ENCODE assay signal across 7 cellular contexts in genomic region chr5:17203329-17204132, GRCh38. TPM values are rescaled to one million over a fixed set of nuclear protein-coding genes. Genes with fewer than 3 reads are reported as not detected.
DNase-seq lines count a peak whose midpoint lies in the region; ATAC-seq and TF ChIP-seq lines count a peak whose summit lies in the region.

No MANE protein-coding gene starts in this region.

- H3K4me1 ChIP-seq in HCT116 (ENCODE audit: control insufficient read depth in 1 of 2, insufficient read depth in 2 of 2, low read length in 2 of 2) (no peaks in the 10 kb centered on the region), esophagus muscularis mucosa (no peaks in the 10 kb centered on the region)

- TF ChIP-seq POLR2A in HCT116 (IDR thresholded peaks at IDR 0.05; ENCODE audit: borderline replicate concordance, extremely low read depth, insufficient read depth, insufficient read length) (no peak), esophagus muscularis mucosa (IDR thresholded peaks at IDR 0.05; ENCODE audit: low read depth) (no peak)

- H3K9me3 Mint-ChIP-seq in nephron = peaks cover 1% of the 10 kb centered on the region

- no peak overlapping the region for H3K27ac ChIP-seq in HCT116 (ENCODE audit: low read depth, low read length)
- no peak overlapping the region for H3K27ac ChIP-seq in esophagus muscularis mucosa (replicated peaks in 1 of 4)

- CTCF ChIA-PET in HCT116 (lab: Charles Lee) = interaction anchor here (0.7 to 2.5 kb wide), 11 partner anchors 10 to 1042 kb away, joined by 3 to 13 read pairs (median 5); no protein-coding TSS in a partner anchor

- WGBS in esophagus muscularis mucosa = 33% methylated on average over 10 of the region's 10 CpGs

- H3K4me3 Mint-ChIP-seq in nephron = no peak overlapping the region

- H3K9me2 ChIP-seq in HCT116 (ENCODE audit: insufficient read depth) = no peaks in the 10 kb centered on the region

- H3K79me2 ChIP-seq in HCT116 (ENCODE audit: insufficient read depth, low read length) = no peaks in the 10 kb centered on the region

- no peaks in the 10 kb centered on the region for H3K36me3 ChIP-seq in HCT116 (ENCODE audit: control insufficient read depth in 1 of 2, insufficient read depth in 2 of 2, low read length in 2 of 2)
- no peaks in the 10 kb centered on the region for H3K36me3 ChIP-seq in esophagus muscularis mucosa

- no peak overlapping the region for H3K27ac Mint-ChIP-seq in nephron

- H3K4me1 Mint-ChIP-seq in nephron = peaks cover 5% of the 10 kb centered on the region

- POLR2A ChIA-PET in HCT116 (lab: Charles Lee) = no interaction called here

- RAD21 ChIA-PET in HCT116 (lab: Charles Lee; ENCODE audit: low non-redundant PET in 1 of 2, low total read pairs in 2 of 2, uncharacterized antibody in 2 of 2, unreplicated experiment in 2 of 2) = no interaction called here

- H3K27me3 ChIP-seq in HCT116 (ENCODE audit: insufficient read depth, low read length) (peaks cover 9% of the 10 kb centered on the region; the same call in 1 of the 2 replicates), esophagus muscularis mucosa (peaks cover 0 to 39% (median 0%) of the 10 kb centered on the region in 4 donors)

- H4K20me1 ChIP-seq in HCT116 (ENCODE audit: insufficient read depth) = no peaks in the 10 kb centered on the region

- peak; percentile 51 for TF ChIP-seq CTCF in GM12874 (IDR thresholded peaks at IDR 0.05; ENCODE audit: insufficient read depth, low read depth, low read length)
- peak; percentile 25 to 71 (median 50); a peak in 5 of 6 replicates for TF ChIP-seq CTCF in HCT116 (IDR thresholded peaks at IDR 0.05 in 2 of 3, conservative IDR thresholded peaks at IDR 0.05 in 1 of 3; ENCODE audit: borderline replicate concordance in 1 of 3, insufficient read depth in 1 of 3, low read depth in 2 of 3, low read length in 2 of 3)
- peak; percentile 54 to 80 (median 72) for TF ChIP-seq CTCF in esophagus muscularis mucosa (IDR thresholded peaks at IDR 0.05)
- peak; percentile 73 to 79 (median 74) for TF ChIP-seq CTCF in nephron (IDR thresholded peaks at IDR 0.05; ENCODE audit: unreplicated experiment in 3 of 3)

- BruUV-seq in HCT116 (replicated peaks; lab: Mats Ljungman, UMichigan) = no TSS peak

- in situ Hi-C loops in SK-MEL-5 (cut with HindIII; ENCODE audit: low pct_unique_long_range_greater_than_20kb, low sequenced_read_pairs) = no loop called here

- H3K9ac ChIP-seq in HCT116 (ENCODE audit: low read length) = no peak overlapping the region

- H3K27me3 Mint-ChIP-seq in nephron (ENCODE audit: low read depth) = peaks cover 13% of the 10 kb centered on the region

- H3K4me3 ChIP-seq in HCT116 (replicated peaks in 1 of 2; ENCODE audit: low read depth in 1 of 2, low read length in 2 of 2) = no peak overlapping the region
- H3K4me3 ChIP-seq in esophagus muscularis mucosa = no peak overlapping the region

- H3K4me2 ChIP-seq in HCT116 (ENCODE audit: low read length) = peak overlapping the region; percentile 24; the same call in 1 of the 2 replicates

- intact Hi-C loops in HCT116 (cut with micrococcal nuclease) (loop anchor here (1.0 to 5.0 kb wide), 3 partner anchors 513 to 715 kb away; no protein-coding TSS in a partner anchor), esophagus muscularis mucosa (cut with DNase I) (no loop called here)

- DNase-seq in HCT116 (ENCODE audit: low read depth, low spot score) = peak; percentile 53
- DNase-seq in NCI-H1048 (lab: John Stamatoyannopoulos, UW) = peak; percentile 28
- peak; percentile 88 for DNase-seq in SK-MEL-5 (ENCODE audit: low read depth, low spot score)
- no peak for DNase-seq in esophagus muscularis mucosa (ENCODE audit: extremely low spot score)
- DNase-seq in T-helper 9 cell = no peak

- H3K9me3 ChIP-seq in HCT116 (ENCODE audit: control insufficient read depth in 1 of 2, insufficient read depth in 1 of 2, low read depth in 1 of 2, low read length in 2 of 2) = no peaks in the 10 kb centered on the region
- no peaks in the 10 kb centered on the region for H3K9me3 ChIP-seq in esophagus muscularis mucosa

- peak; percentile 69 for TF ChIP-seq RAD21 in HCT116 (IDR thresholded peaks at IDR 0.05; ENCODE audit: low read depth)

- peak; percentile 93 for ATAC-seq in HCT116

- TF ChIP-seq EP300 in esophagus muscularis mucosa (IDR thresholded peaks at IDR 0.05) = no peak

- H2AFZ ChIP-seq in HCT116 (ENCODE audit: low read depth, low read length, poor library complexity, severe bottlenecking) = no peak overlapping the region

- H3K36me3 Mint-ChIP-seq in nephron (ENCODE audit: low read depth) = peaks cover 1% of the 10 kb centered on the region

TF ChIP-seq in HCT116, 20 proteins besides CTCF, POLR2A, EP300 and RAD21:
- TF ChIP-seq ZNF274 (IDR thresholded peaks at IDR 0.05; ENCODE audit: low read depth, low read length) = no peak

RNA-seq across cellular contexts. Expression of gene BASP1, which starts 13.9 kb away (rescaled TPM):
- total RNA-seq in HCT116 (2021; ENCODE audit: unreplicated experiment) = 0.34 TPM
- polyA plus RNA-seq in HCT116 (2012) = 0.06 TPM in 1 of 2 replicates, not detected in the other
- total RNA-seq in SK-MEL-5 (2014; rRNA removed; shearing (Covaris generic)) = 1.7 and 2.7 TPM in 2 replicates
- polyA plus RNA-seq in SK-MEL-5 (2015; cell fraction: cytosol; rRNA removed) = 6.7 and 9.8 TPM in 2 replicates
- 0.35 and 0.54 TPM in 2 replicates for polyA plus RNA-seq in SK-MEL-5 (2015; cell fraction: nucleus; rRNA removed)
- 10 to 100 TPM in 1 of 4 donors, 1 to 10 TPM in 3; 5.4 to 19.7 (median 6.6) TPM for total RNA-seq in esophagus muscularis mucosa

Comparison
In these comparisons a context has a peak if more than half of its experiments do, and no peak if none do; other contexts are left out.
1. DNase-seq: peak in HCT116 (single experiment), NCI-H1048 (single experiment) and SK-MEL-5 (single experiment); none in esophagus muscularis mucosa (single experiment) and T-helper 9 cell (single experiment).
2. Peak in every context shown above with its lines, with median percentiles within 50 percentile points of each other: CTCF ChIP-seq.